Comparison of ENCODE assay signal across 8 cellular contexts in genomic region chr11:64250875-64251721, GRCh38. TPM values are rescaled to one million over a fixed set of nuclear protein-coding genes. Genes with fewer than 3 reads are reported as not detected.
DNase-seq lines count a peak whose midpoint lies in the region; ATAC-seq and TF ChIP-seq lines count a peak whose summit lies in the region.

Gene PLCB3 (plus strand): TSS chr11:64251530. CDS start chr11:64251650, 120 bp downstream.

- no peaks in the 10 kb centered on the region for H3K27me3 ChIP-seq in BE2C

- no peaks in the 10 kb centered on the region for H3K9me3 Mint-ChIP-seq in WTC11

- no peaks in the 10 kb centered on the region for H3K27me3 Mint-ChIP-seq in WTC11 (ENCODE audit: low read depth)

- ATAC-seq in GM19023 (IDR thresholded peaks at IDR 0.05; ENCODE audit: unreplicated experiment) (peak; percentile 38), WTC11 (peak; percentile 14)

- H3K9me3 ChIP-seq in BE2C (no peaks in the 10 kb centered on the region), KOPT-K1 (ENCODE audit: insufficient read depth, low read length, poor library complexity, severe bottlenecking) (no peaks in the 10 kb centered on the region)

- POLR2A ChIA-PET in WTC11 (lab: Charles Lee), result interaction anchor here (0.7 to 3.7 kb wide), 7 partner anchors 9 to 99 kb away, joined by 3 to 25 read pairs (median 4); partner anchors contain the start of genes FKBP2, NUDT22, PRDX5 and TRMT112

- peak within 1 kb of the TSS; percentile 90 for H3K4me3 Mint-ChIP-seq in WTC11

- peak within 1 kb of the TSS; percentile 94 for H3K27ac Mint-ChIP-seq in WTC11

- H3K36me3 ChIP-seq in BE2C (no peaks in the 10 kb centered on the region), KOPT-K1 (ENCODE audit: insufficient read depth, low read length) (peaks cover under 1% of the 10 kb centered on the region; the same call in 1 of the 2 replicates)

- H3K27ac ChIP-seq in KOPT-K1 (ENCODE audit: low read depth, low read length, poor library complexity, severe bottlenecking), result peak within 1 kb of the TSS; percentile 21

- CTCF ChIA-PET in WTC11 (lab: Charles Lee), result interaction anchor here (0.5 to 5.3 kb wide), 28 partner anchors 9 to 598 kb away, joined by 3 to 75 read pairs (median 12); partner anchors contain the start of genes CATSPERZ, CCDC88B, DNAJC4 and ESRRA

- peaks cover 42% of the 10 kb centered on the region for H3K4me1 Mint-ChIP-seq in WTC11

- peak within 1 kb of the TSS; percentile 70 for H3K4me3 ChIP-seq in BE2C (ENCODE audit: low read depth, low read length)
- H3K4me3 ChIP-seq in choroid plexus epithelial cell (ENCODE audit: low read depth, low read length), result peak within 1 kb of the TSS; percentile 63

- DNase-seq in BE2C (peak; percentile 55), WTC11 (ENCODE audit: low spot score) (peak; percentile 78), choroid plexus epithelial cell (ENCODE audit: low read depth) (no peak), left kidney (ENCODE audit: low read depth, low spot score) (peak; percentile 69), DMS153 treated with DMSO at 0.1 percent for 48 hours (lab: John Stamatoyannopoulos, UW; ENCODE audit: unreplicated experiment) (no peak)
- peak; percentile 64 for DNase-seq in stimulated activated CD4-positive, alpha-beta T cell treated with anti-CD3 and anti-CD28 coated beads, Interleukin-4, amount 100 ng/mL, for 1 hour

- no peaks in the 10 kb centered on the region for H3K36me3 Mint-ChIP-seq in WTC11

- no peaks in the 10 kb centered on the region; the same call in 1 of the 2 replicates for H3K4me1 ChIP-seq in BE2C

- TF ChIP-seq CTCF in BE2C (IDR thresholded peaks at IDR 0.05; ENCODE audit: low read depth, low read length) (peak; percentile 32; the same call in 1 of the 2 replicates), WTC11 (IDR thresholded peaks at IDR 0.05) (peak; percentile 71), choroid plexus epithelial cell (conservative IDR thresholded peaks at IDR 0.05; ENCODE audit: low read depth, low read length) (peak; percentile 45)

TF ChIP-seq in WTC11, 78 proteins besides CTCF, POLR2A, EP300 and RAD21 (continues in another document):
- TF ChIP-seq AFF4 (CRISPR knock-in tag; IDR thresholded peaks at IDR 0.05; ENCODE audit: borderline replicate concordance) (no peak), MXD4 (CRISPR knock-in tag; IDR thresholded peaks at IDR 0.05; ENCODE audit: borderline replicate concordance) (no peak), FOXP1 (CRISPR knock-in tag; IDR thresholded peaks at IDR 0.05; ENCODE audit: borderline replicate concordance) (0 out of 2 replicates have a peak, but pooled peaks have one; percentile 12), HMGXB4 (CRISPR knock-in tag; IDR thresholded peaks at IDR 0.05) (0 out of 2 replicates have a peak, but pooled peaks have one; percentile 43), ZBTB21 (CRISPR knock-in tag; IDR thresholded peaks at IDR 0.05; ENCODE audit: borderline replicate concordance) (no peak), ZNF532 (CRISPR knock-in tag; IDR thresholded peaks at IDR 0.05; ENCODE audit: borderline replicate concordance) (no peak), JAZF1 (CRISPR knock-in tag; IDR thresholded peaks at IDR 0.05) (no peak), ZNF425 (CRISPR knock-in tag; conservative IDR thresholded peaks at IDR 0.05) (no peak), ZNF423 (CRISPR knock-in tag; IDR thresholded peaks at IDR 0.05) (peak; percentile 68), TP53 (CRISPR knock-in tag; IDR thresholded peaks at IDR 0.05) (peak; percentile 15; the same call in 1 of the 2 replicates)
- TF ChIP-seq, protein P1, sequence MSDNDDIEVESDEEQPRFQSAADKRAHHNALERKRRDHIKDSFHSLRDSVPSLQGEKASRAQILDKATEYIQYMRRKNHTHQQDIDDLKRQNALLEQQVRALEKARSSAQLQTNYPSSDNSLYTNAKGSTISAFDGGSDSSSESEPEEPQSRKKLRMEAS (CRISPR knock-in tag; IDR thresholded peaks at IDR 0.05), result peak; percentile 56; the same call in 1 of the 2 replicates

RNA-seq across cellular contexts. Expression of gene PLCB3, which starts in this region (rescaled TPM):
- 18.9 TPM for polyA plus RNA-seq in BE2C (2012; ENCODE audit: insufficient read depth, insufficient read length, low read depth)
- 80.0 to 97.4 TPM (median 82.2 TPM) in 3 replicates for total RNA-seq in WTC11 (2021)

Comparison
In these comparisons a context has a peak if more than half of its experiments do, and no peak if none do; other contexts are left out.
1. DNase-seq: peak in BE2C (single experiment), WTC11 (single experiment), left kidney (single experiment) and stimulated activated CD4-positive, alpha-beta T cell treated with anti-CD3 and anti-CD28 coated beads, Interleukin-4, amount 100 ng/mL, for 1 hour (single experiment); none in choroid plexus epithelial cell (single experiment) and DMS153 treated with DMSO at 0.1 percent for 48 hours (single experiment).
2. Peak in every context shown above with its lines, with median percentiles within 50 percentile points of each other: CTCF ChIP-seq.